Comparison of ENCODE assay signal across 33 cellular contexts in genomic region chr2:44283116-44283666, GRCh38. TPM values are rescaled to one million over a fixed set of nuclear protein-coding genes. Genes with fewer than 3 reads are reported as not detected.
"Had no signal": no experiment of that assay in that cellular context is flagged by ENCODE, and none has a peak within 500 bp of the region (broad histone marks: within the 10 kb centered on the region; RNA-seq: fewer than 3 reads in every experiment).

No MANE protein-coding gene starts in this region.

- DNase-seq: activated CD4-positive, alpha-beta memory T cell treated with anti-CD3 and anti-CD28 coated beads, Interleukin-2, amount 10 ng/mL, durations not matched to agents 7 days and 5 days; activated CD4-positive, alpha-beta T cell treated with anti-CD3 and anti-CD28 coated beads for 1 hour; activated CD4-positive, alpha-beta T cell treated with anti-CD3 and anti-CD28 coated beads for 4 hours; activated CD4-positive, alpha-beta T cell treated with anti-CD3 and anti-CD28 coated beads, Interleukin-2, amount 10 ng/mL, durations not matched to agents 7 days and 5 days; activated CD4-positive, alpha-beta T cell treated with anti-CD3 and anti-CD28 coated beads, Interleukin-2, amount 50 U/mL, for 4 hours; activated CD8-positive, alpha-beta memory T cell treated with anti-CD3 and anti-CD28 coated beads, Interleukin-2, amount 50 U/mL, for 48 hours; activated gamma-delta T cell; activated naive CD4-positive, alpha-beta T cell treated with anti-CD3 and anti-CD28 coated beads, Interleukin-2, amount 50 U/mL, for 16 hours; activated naive CD4-positive, alpha-beta T cell treated with Interleukin-2 at 50 U/mL for 16 hours; activated naive CD8-positive, alpha-beta T cell treated with anti-CD3 and anti-CD28 coated beads for 36 hours; activated naive CD8-positive, alpha-beta T cell treated with anti-CD3 and anti-CD28 coated beads, Interleukin-2, amount 50 U/mL, for 24 hours; activated T-cell treated with anti-CD3 and anti-CD28 coated beads for 4 hours; activated T-cell treated with anti-CD3 and anti-CD28 coated beads, Interleukin-2, amount 50 U/mL, for 24 hours; activated T-cell treated with anti-CD3 and anti-CD28 coated beads, Interleukin-2, amount 50 U/mL, for 72 hours; adrenal gland; brain microvascular endothelial cell; dorsolateral prefrontal cortex; effector memory CD4-positive, alpha-beta T cell; endodermal cell; erythroblast; esophagus squamous epithelium; foreskin melanocyte; T-helper 1 cell; T-helper 2 cell had no signal

- H3K27ac ChIP-seq: adrenal gland, ascending aorta, brain microvascular endothelial cell, coronary artery, dorsolateral prefrontal cortex, esophagus squamous epithelium, gastroesophageal sphincter had no signal

- H3K9me3 Mint-ChIP-seq: activated CD4-positive, alpha-beta memory T cell treated with anti-CD3 and anti-CD28 coated beads, Interleukin-2, amount 10 ng/mL, durations not matched to agents 7 days and 5 days; activated CD4-positive, alpha-beta T cell treated with anti-CD3 and anti-CD28 coated beads, Interleukin-2, amount 10 ng/mL, durations not matched to agents 7 days and 5 days; activated naive CD8-positive, alpha-beta T cell treated with anti-CD3 and anti-CD28 coated beads for 36 hours; activated naive CD8-positive, alpha-beta T cell treated with anti-CD3 and anti-CD28 coated beads, Interleukin-2, amount 50 U/mL, for 24 hours; activated T-cell treated with anti-CD3 and anti-CD28 coated beads, Interleukin-2, amount 50 U/mL, for 24 hours; activated T-cell treated with anti-CD3 and anti-CD28 coated beads, Interleukin-2, amount 50 U/mL, for 72 hours; central memory CD8-positive, alpha-beta T cell; dendritic cell treated with granulocyte-macrophage colony-stimulating factor and Interleukin-4, amounts not matched to agents 40 ng/mL and 50 ng/mL, for 4 days; endodermal cell; WTC11 had no signal

- H3K27ac Mint-ChIP-seq: activated CD4-positive, alpha-beta memory T cell treated with anti-CD3 and anti-CD28 coated beads, Interleukin-2, amount 10 ng/mL, durations not matched to agents 7 days and 5 days; activated CD4-positive, alpha-beta T cell treated with anti-CD3 and anti-CD28 coated beads, Interleukin-2, amount 10 ng/mL, durations not matched to agents 7 days and 5 days; activated naive CD8-positive, alpha-beta T cell treated with anti-CD3 and anti-CD28 coated beads for 36 hours; activated naive CD8-positive, alpha-beta T cell treated with anti-CD3 and anti-CD28 coated beads, Interleukin-2, amount 50 U/mL, for 24 hours; activated T-cell treated with anti-CD3 and anti-CD28 coated beads, Interleukin-2, amount 50 U/mL, for 24 hours; activated T-cell treated with anti-CD3 and anti-CD28 coated beads, Interleukin-2, amount 50 U/mL, for 72 hours; dendritic cell treated with granulocyte-macrophage colony-stimulating factor and Interleukin-4, amounts not matched to agents 40 ng/mL and 50 ng/mL, for 4 days; endodermal cell; WTC11 had no signal

- H3K36me3 Mint-ChIP-seq: activated naive CD8-positive, alpha-beta T cell treated with anti-CD3 and anti-CD28 coated beads for 36 hours; WTC11 had no signal

- H3K4me3 ChIP-seq: adrenal gland, ascending aorta, coronary artery, dorsolateral prefrontal cortex, esophagus squamous epithelium, gastroesophageal sphincter had no signal

- ATAC-seq: activated naive CD8-positive, alpha-beta T cell treated with anti-CD3 and anti-CD28 coated beads, Interleukin-2, amount 50 U/mL, for 24 hours; activated T-cell treated with anti-CD3 and anti-CD28 coated beads, Interleukin-2, amount 50 U/mL, for 72 hours; gastroesophageal sphincter; WTC11 had no signal

RNA-seq across cellular contexts. Expression of gene SLC3A1, which starts 7.9 kb away (rescaled TPM):
- total RNA-seq: activated naive CD8-positive, alpha-beta T cell treated with anti-CD3 and anti-CD28 coated beads for 36 hours; bronchial epithelial cell; fibroblast of lung; glomerular endothelial cell had no signal
